Comparison of ENCODE assay signal across 26 cellular contexts in genomic region chr3:89395441-89395840, GRCh38.
"Had no signal": no experiment of that assay in that cellular context is flagged by ENCODE, and none has a peak within 500 bp of the region (broad histone marks: within the 10 kb centered on the region; RNA-seq: fewer than 3 reads in every experiment).

No MANE protein-coding gene starts in this region.

- H3K27ac ChIP-seq: neural progenitor cell, pancreas, prostate gland, right lobe of liver, sigmoid colon, stomach, thoracic aorta, thyroid gland, tibial nerve, upper lobe of left lung, vagina had no signal

- H3K4me3 Mint-ChIP-seq: naive thymus-derived CD8-positive, alpha-beta T cell; natural killer cell treated with Interleukin-12 subunit alpha and Interleukin-12 subunit beta and Interleukin-15 and Interleukin-18, amount 100 ng/mL, for 72 hours; neural progenitor cell; stimulated activated effector memory CD8-positive, alpha-beta T cell treated with anti-CD3 and anti-CD28 coated beads, Interleukin-12 subunit alpha, Interleukin-12 subunit beta, amount 100 ng/mL, for 72 hours; stimulated activated naive B cell treated with anti-CD40 and anti-IgM and Interleukin-4, amounts not matched to agents 10 μg/mL and 1 μg/mL and 100 μg/mL, for 72 hours; stimulated activated naive CD8-positive, alpha-beta T cell treated with anti-CD3 and anti-CD28 coated beads, Interleukin-15, Interleukin-2, amounts not matched to agents 100 ng/mL and 50 ng/mL, for 24 hours had no signal

- H3K36me3 Mint-ChIP-seq: naive thymus-derived CD8-positive, alpha-beta T cell; natural killer cell treated with Interleukin-12 subunit alpha and Interleukin-12 subunit beta and Interleukin-15 and Interleukin-18, amount 100 ng/mL, for 72 hours; stimulated activated effector memory CD8-positive, alpha-beta T cell treated with anti-CD3 and anti-CD28 coated beads, Interleukin-12 subunit alpha, Interleukin-12 subunit beta, amount 100 ng/mL, for 72 hours; stimulated activated naive B cell treated with anti-CD40 and anti-IgM and Interleukin-4, amounts not matched to agents 10 μg/mL and 1 μg/mL and 100 μg/mL, for 72 hours had no signal

- H3K27me3 ChIP-seq: neural progenitor cell, pancreas, right lobe of liver, sigmoid colon, stomach, thyroid gland, tibial nerve, upper lobe of left lung, vagina had no signal

- H3K4me3 ChIP-seq: neural progenitor cell, pancreas, prostate gland, right lobe of liver, sigmoid colon, stomach, thoracic aorta, thyroid gland, tibial nerve, upper lobe of left lung, vagina had no signal

- ATAC-seq: naive thymus-derived CD8-positive, alpha-beta T cell; natural killer cell treated with Interleukin-12 subunit alpha and Interleukin-12 subunit beta and Interleukin-15 and Interleukin-18, amount 100 ng/mL, for 72 hours; pancreas; right lobe of liver; stimulated activated effector memory CD8-positive, alpha-beta T cell treated with anti-CD3 and anti-CD28 coated beads, Interleukin-12 subunit alpha, Interleukin-12 subunit beta, amount 100 ng/mL, for 72 hours; stimulated activated naive B cell treated with anti-CD40 and anti-IgM and Interleukin-4, amounts not matched to agents 10 μg/mL and 1 μg/mL and 100 μg/mL, for 72 hours had no signal

- H3K4me1 Mint-ChIP-seq: naive thymus-derived CD8-positive, alpha-beta T cell; stimulated activated effector memory CD8-positive, alpha-beta T cell treated with anti-CD3 and anti-CD28 coated beads, Interleukin-12 subunit alpha, Interleukin-12 subunit beta, amount 100 ng/mL, for 72 hours; stimulated activated naive B cell treated with anti-CD40 and anti-IgM and Interleukin-4, amounts not matched to agents 10 μg/mL and 1 μg/mL and 100 μg/mL, for 72 hours had no signal

- H2AFZ ChIP-seq: neural progenitor cell had no signal

- DNase-seq: naive thymus-derived CD8-positive, alpha-beta T cell; pancreas; retina; right cardiac atrium; right lobe of liver; sigmoid colon; small intestine; stimulated activated CD4-positive, alpha-beta T cell treated with anti-CD3 and anti-CD28 coated beads, Interleukin-15, amount 100 ng/mL, for 24 hours; stimulated activated CD4-positive, alpha-beta T cell treated with anti-CD3 and anti-CD28 coated beads, Interleukin-2, amount 100 ng/mL, for 24 hours; stimulated activated CD4-positive, alpha-beta T cell treated with anti-CD3 and anti-CD28 coated beads, Interleukin-2, amount 100 ng/mL, for 48 hours; stimulated activated CD4-positive, alpha-beta T cell treated with anti-CD3 and anti-CD28 coated beads, Interleukin-4, amount 100 ng/mL, for 24 hours; stimulated activated naive B cell treated with anti-CD40 and anti-IgM and Interleukin-4, amounts not matched to agents 10 μg/mL and 1 μg/mL and 100 μg/mL, for 72 hours; stimulated activated naive CD4-positive, alpha-beta T cell treated with Interleukin-2 at 50 U/mL for 16 hours; stomach; thyroid gland; trophoblast cell; upper lobe of left lung had no signal

- FAIRE-seq: pancreas, small intestine, urothelium cell line had no signal

- H3K4me1 ChIP-seq: pancreas, prostate gland, right lobe of liver, sigmoid colon, stomach, thyroid gland, tibial nerve, upper lobe of left lung, vagina had no signal

- H3K9me3 ChIP-seq: pancreas, prostate gland, right lobe of liver, sigmoid colon, stomach, thoracic aorta, thyroid gland, tibial nerve, upper lobe of left lung, vagina had no signal

- H3K27ac Mint-ChIP-seq: naive thymus-derived CD8-positive, alpha-beta T cell; natural killer cell treated with Interleukin-12 subunit alpha and Interleukin-12 subunit beta and Interleukin-15 and Interleukin-18, amount 100 ng/mL, for 72 hours; neural progenitor cell; stimulated activated effector memory CD8-positive, alpha-beta T cell treated with anti-CD3 and anti-CD28 coated beads, Interleukin-12 subunit alpha, Interleukin-12 subunit beta, amount 100 ng/mL, for 72 hours; stimulated activated naive B cell treated with anti-CD40 and anti-IgM and Interleukin-4, amounts not matched to agents 10 μg/mL and 1 μg/mL and 100 μg/mL, for 72 hours; stimulated activated naive CD8-positive, alpha-beta T cell treated with anti-CD3 and anti-CD28 coated beads, Interleukin-15, Interleukin-2, amounts not matched to agents 100 ng/mL and 50 ng/mL, for 24 hours had no signal

- H3K9ac ChIP-seq: neural progenitor cell had no signal

- H3K4me2 ChIP-seq: neural progenitor cell had no signal

- H3K9me3 Mint-ChIP-seq: neural progenitor cell; stimulated activated naive B cell treated with anti-CD40 and anti-IgM and Interleukin-4, amounts not matched to agents 10 μg/mL and 1 μg/mL and 100 μg/mL, for 72 hours; stimulated activated naive CD8-positive, alpha-beta T cell treated with anti-CD3 and anti-CD28 coated beads, Interleukin-15, Interleukin-2, amounts not matched to agents 100 ng/mL and 50 ng/mL, for 24 hours had no signal

- H3K36me3 ChIP-seq: neural progenitor cell, pancreas, prostate gland, right lobe of liver, sigmoid colon, stomach, thoracic aorta, thyroid gland, tibial nerve, upper lobe of left lung, vagina had no signal

- H3K27me3 Mint-ChIP-seq: naive thymus-derived CD8-positive, alpha-beta T cell; natural killer cell treated with Interleukin-12 subunit alpha and Interleukin-12 subunit beta and Interleukin-15 and Interleukin-18, amount 100 ng/mL, for 72 hours; stimulated activated naive B cell treated with anti-CD40 and anti-IgM and Interleukin-4, amounts not matched to agents 10 μg/mL and 1 μg/mL and 100 μg/mL, for 72 hours; stimulated activated naive CD8-positive, alpha-beta T cell treated with anti-CD3 and anti-CD28 coated beads, Interleukin-15, Interleukin-2, amounts not matched to agents 100 ng/mL and 50 ng/mL, for 24 hours had no signal
